In genomic region chr20:32731882-32732266, GRCh38 we compare ENCODE assay signal across 1 cellular context.
A peak's percentile ranks its signal among the peaks of the same experiment; 100 is the strongest.
TF ChIP-seq lines count a peak whose summit lies in the region.

No MANE protein-coding gene starts in this region.

TF ChIP-seq in HepG2, 621 proteins besides CTCF, POLR2A, EP300 and RAD21 (continued from another document):
- TF ChIP-seq ZBTB49 (CRISPR knock-in tag; IDR thresholded peaks at IDR 0.05; ENCODE audit: borderline replicate concordance) (no peak), TOPORS (CRISPR knock-in tag; IDR thresholded peaks at IDR 0.05) (no peak), MIER3 (CRISPR knock-in tag; IDR thresholded peaks at IDR 0.05; ENCODE audit: borderline replicate concordance) (0 out of 2 replicates have a peak, but pooled peaks have one; percentile 57), POLR2AphosphoS2 (IDR thresholded peaks at IDR 0.05; ENCODE audit: low read depth, low read length) (no peak), GATA4 (IDR thresholded peaks at IDR 0.05; ENCODE audit: borderline replicate concordance, low read depth) (no peak), CBFB (CRISPR knock-in tag; IDR thresholded peaks at IDR 0.05) (no peak), ERF (CRISPR knock-in tag; IDR thresholded peaks at IDR 0.05) (0 out of 2 replicates have a peak, but pooled peaks have one; percentile 53), SOX6 (IDR thresholded peaks at IDR 0.05) (no peak), SOX6 (CRISPR knock-in tag; IDR thresholded peaks at IDR 0.05) (peak; percentile 61; the same call in 1 of the 2 replicates), TFDP2 (CRISPR knock-in tag; IDR thresholded peaks at IDR 0.05) (no peak), HBP1 (CRISPR knock-in tag; IDR thresholded peaks at IDR 0.05; ENCODE audit: low read depth) (no peak), ZFYVE20 (CRISPR knock-in tag; IDR thresholded peaks at IDR 0.05; ENCODE audit: borderline replicate concordance, low read depth) (no peak), RXRB (CRISPR knock-in tag; IDR thresholded peaks at IDR 0.05; ENCODE audit: borderline replicate concordance) (peak; percentile 57), ZNF616 (CRISPR knock-in tag; IDR thresholded peaks at IDR 0.05; ENCODE audit: low read depth) (no peak), YY1 (IDR thresholded peaks at IDR 0.05; ENCODE audit: insufficient read depth, insufficient replicate concordance, low read depth, low read length) (no peak)
TF ChIP-seq in HepG2: peak in this region for 73.
